1 cellular context compared by ENCODE assay signal in the genomic region with DNA sequence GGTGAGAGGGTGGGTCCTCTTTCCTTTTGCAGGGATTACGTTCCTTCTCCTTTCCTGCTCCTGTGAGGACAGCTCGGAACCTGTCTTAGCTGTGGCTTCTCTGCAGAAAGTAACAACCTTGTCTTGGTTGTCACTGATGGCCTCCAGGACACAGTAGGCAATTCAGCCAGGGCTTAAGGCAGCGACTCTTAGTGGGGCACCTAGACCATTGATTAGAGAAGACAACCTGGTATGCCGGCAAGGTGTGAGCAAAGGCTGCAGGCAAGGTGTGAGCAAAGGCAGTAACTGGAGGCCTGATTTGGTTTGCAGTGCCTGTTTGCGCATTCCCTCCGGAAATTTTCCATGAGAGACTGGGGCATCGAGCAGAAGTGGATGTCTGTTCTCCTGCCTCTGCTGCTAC.
TF ChIP-seq lines count a peak whose summit lies in the region.

No MANE protein-coding gene starts in this region.

TF ChIP-seq in HepG2, 621 proteins besides CTCF, POLR2A, EP300 and RAD21:
- no peak for TF ChIP-seq ARNT (IDR thresholded peaks at IDR 0.05)
- 0 out of 2 replicates have a peak, but pooled peaks have one; percentile 22 for TF ChIP-seq MZF1 (CRISPR knock-in tag; IDR thresholded peaks at IDR 0.05; ENCODE audit: borderline replicate concordance)
- TF ChIP-seq TEAD2 (CRISPR knock-in tag; IDR thresholded peaks at IDR 0.05) = no peak
